In the genomic region with DNA sequence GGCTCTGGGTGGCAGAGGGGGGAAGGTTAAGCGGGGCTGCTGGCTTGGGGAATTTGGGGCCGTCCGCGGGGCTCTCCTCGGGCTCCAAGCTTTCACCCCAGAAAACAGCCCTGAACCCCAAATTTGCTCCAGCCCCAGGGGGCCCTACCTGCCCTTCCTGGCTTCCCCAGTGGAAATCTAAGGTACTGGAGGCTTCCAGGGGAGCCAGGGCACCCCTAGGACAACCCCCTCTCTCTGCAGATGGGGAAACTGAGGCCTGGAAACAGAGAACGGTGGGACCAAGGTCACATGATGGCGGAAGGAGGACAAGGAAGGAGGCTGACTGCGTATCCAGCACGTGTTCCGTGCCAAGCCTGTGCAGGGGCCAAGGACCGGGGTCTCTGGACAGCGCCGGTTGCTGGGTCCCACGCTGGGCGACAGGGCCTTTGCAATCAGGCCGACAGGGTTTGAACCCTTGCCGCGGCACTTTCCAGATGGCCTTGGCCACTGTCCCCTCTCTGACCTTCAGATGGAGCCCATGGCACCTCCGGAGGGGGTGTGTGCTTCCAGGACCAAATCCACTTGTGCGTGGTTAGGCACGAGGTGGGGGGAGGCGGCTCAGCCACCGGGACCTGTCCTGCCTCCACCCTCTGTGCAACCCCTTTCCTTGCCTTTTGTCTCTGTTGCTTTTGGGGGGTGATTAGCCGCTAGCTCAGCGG, we compare ENCODE assay signal across 8 cellular contexts.
A peak's percentile ranks its signal among the peaks of the same experiment; 100 is the strongest.
DNase-seq lines count a peak whose midpoint lies in the region; ATAC-seq and TF ChIP-seq lines count a peak whose summit lies in the region.

No MANE protein-coding gene starts in this region.

- H3K4me2 ChIP-seq in mesenchymal stem cell (ENCODE audit: low read length, poor library complexity, severe bottlenecking): peak overlapping the region; percentile 67

- intact Hi-C loops in activated naive CD4-positive, alpha-beta T cell treated with anti-CD3 and anti-CD28 coated beads for 36 hours (cut with micrococcal nuclease): no loop called here

- H3K9me3 ChIP-seq in mesenchymal stem cell (ENCODE audit: control insufficient read depth, low read length) (no peaks in the 10 kb centered on the region), upper lobe of left lung (no peaks in the 10 kb centered on the region)

- peak overlapping the region; percentile 89 for H4K91ac ChIP-seq in mesenchymal stem cell (ENCODE audit: low read length)

- H3K9ac ChIP-seq in mesenchymal stem cell (ENCODE audit: low read length): peak overlapping the region; percentile 81

- H2BK15ac ChIP-seq in mesenchymal stem cell (ENCODE audit: low read depth, poor library complexity, severe bottlenecking): peak overlapping the region; percentile 99

- peak overlapping the region; percentile 50 for H3K4me3 Mint-ChIP-seq in activated naive CD4-positive, alpha-beta T cell treated with anti-CD3 and anti-CD28 coated beads for 36 hours

- TF ChIP-seq EP300 in upper lobe of left lung (IDR thresholded peaks at IDR 0.05): no peak

- H3K36me3 ChIP-seq in mesenchymal stem cell (ENCODE audit: control insufficient read depth in 1 of 2, insufficient read depth in 2 of 2, low read depth in 1 of 2, low read length in 2 of 2) (no peaks in the 10 kb centered on the region), upper lobe of left lung (no peaks in the 10 kb centered on the region)

- H2BK120ac ChIP-seq in mesenchymal stem cell (ENCODE audit: low read depth, low read length): peak overlapping the region; percentile 95

- H3K4ac ChIP-seq in mesenchymal stem cell (ENCODE audit: low read depth in 1 of 2, low read length in 2 of 2): peak overlapping the region; percentile 62 to 75

- no peaks in the 10 kb centered on the region for H3K36me3 Mint-ChIP-seq in activated naive CD4-positive, alpha-beta T cell treated with anti-CD3 and anti-CD28 coated beads for 36 hours (ENCODE audit: low read depth)

- peak overlapping the region; percentile 82 to 88 for H3K18ac ChIP-seq in mesenchymal stem cell (ENCODE audit: low read depth in 1 of 2, low read length in 2 of 2)

- H4K8ac ChIP-seq in mesenchymal stem cell (ENCODE audit: low read length): peak overlapping the region; percentile 97

- peak overlapping the region; percentile 23 to 72 for H2BK12ac ChIP-seq in mesenchymal stem cell (ENCODE audit: low read length in 2 of 2)

- peak overlapping the region; percentile 29 to 49 for H3K14ac ChIP-seq in mesenchymal stem cell (ENCODE audit: low read length in 2 of 2)

- H3K27ac Mint-ChIP-seq in activated naive CD4-positive, alpha-beta T cell treated with anti-CD3 and anti-CD28 coated beads for 36 hours: no peak overlapping the region

- no peaks in the 10 kb centered on the region for H3K79me1 ChIP-seq in mesenchymal stem cell (replicated peaks; ENCODE audit: low read length, poor library complexity, severe bottlenecking)

- TF ChIP-seq POLR2A in upper lobe of left lung (IDR thresholded peaks at IDR 0.05): no peak

- H3K4me1 Mint-ChIP-seq in activated naive CD4-positive, alpha-beta T cell treated with anti-CD3 and anti-CD28 coated beads for 36 hours (ENCODE audit: low read depth): peaks cover 17% of the 10 kb centered on the region

- TF ChIP-seq CTCF in upper lobe of left lung (IDR thresholded peaks at IDR 0.05): peak in 1 of 6 experiments; percentile 10

- peak overlapping the region; percentile 56 to 78 for H3K4me3 ChIP-seq in mesenchymal stem cell (ENCODE audit: insufficient read depth in 1 of 2, low read depth in 1 of 2, low read length in 2 of 2)
- peak overlapping the region; percentile 8 to 60 (median 48) for H3K4me3 ChIP-seq in upper lobe of left lung

- H2AK5ac ChIP-seq in mesenchymal stem cell (ENCODE audit: low read length, severe bottlenecking): peak overlapping the region; percentile 8

- WGBS in mesenchymal stem cell: 21% methylated on average over 23 of the region's 25 CpGs
- WGBS in upper lobe of left lung, 2 donors: 23 to 25% methylated on average over 13 to 23 of the region's 25 CpGs

- H3K9me3 Mint-ChIP-seq in activated naive CD4-positive, alpha-beta T cell treated with anti-CD3 and anti-CD28 coated beads for 36 hours: no peaks in the 10 kb centered on the region

- H3K4me1 ChIP-seq in mesenchymal stem cell (ENCODE audit: control insufficient read depth, insufficient read depth, low read depth, low read length) (peaks cover 19% of the 10 kb centered on the region), upper lobe of left lung (peaks cover 16 to 25% (median 21%) of the 10 kb centered on the region in 4 donors)

- H3K27ac ChIP-seq in cingulate gyrus (ENCODE audit: low read depth, low read length) (peak overlapping the region; percentile 90), mesenchymal stem cell (ENCODE audit: low read length, poor library complexity, severe bottlenecking) (no peak overlapping the region), upper lobe of left lung (peak overlapping the region in 2 of 4 donors; percentile 47 to 60)

- CTCF ChIA-PET in activated naive CD4-positive, alpha-beta T cell treated with anti-CD3 and anti-CD28 coated beads for 36 hours (lab: Charles Lee): no interaction called here

- H2BK5ac ChIP-seq in mesenchymal stem cell (ENCODE audit: low read depth, low read length, poor library complexity, severe bottlenecking): no peak overlapping the region

- H3K27me3 ChIP-seq in mesenchymal stem cell (ENCODE audit: control insufficient read depth in 1 of 2, insufficient read depth in 1 of 2, low read length in 2 of 2): peaks cover 17 to 27% of the 10 kb centered on the region in 2 experiments
- peaks cover 0 to 14% (median 4%) of the 10 kb centered on the region in 4 donors for H3K27me3 ChIP-seq in upper lobe of left lung

- ATAC-seq in upper lobe of left lung (ENCODE audit: low FRiP score in 2 of 2): peak in 1 of 2 donors; percentile 38
- no peak for ATAC-seq in HG03095 (IDR thresholded peaks at IDR 0.05; ENCODE audit: unreplicated experiment)
- ATAC-seq in GM21576 (IDR thresholded peaks at IDR 0.05; ENCODE audit: unreplicated experiment): no peak

- peaks cover 44% of the 10 kb centered on the region for H3K27me3 Mint-ChIP-seq in activated naive CD4-positive, alpha-beta T cell treated with anti-CD3 and anti-CD28 coated beads for 36 hours (ENCODE audit: low read depth)

- peak overlapping the region in 1 of 2 experiments; percentile 11 for H3K23ac ChIP-seq in mesenchymal stem cell (ENCODE audit: low read length in 2 of 2)

- H2AFZ ChIP-seq in mesenchymal stem cell (ENCODE audit: low read depth, low read length): peak overlapping the region; percentile 6

- no peak for DNase-seq in activated naive CD4-positive, alpha-beta T cell treated with anti-CD3 and anti-CD28 coated beads for 36 hours
- no peak for DNase-seq in activated naive CD4-positive, alpha-beta T cell treated with anti-CD3 and anti-CD28 coated beads, Interleukin-2, amount 50 U/mL, for 16 hours
- DNase-seq in mesenchymal stem cell (no peak), upper lobe of left lung (peak in 1 of 2 donors; percentile 64), glomerular visceral epithelial cell (ENCODE audit: extremely low spot score) (no peak)
